Comparison of ENCODE assay signal across 10 cellular contexts in the genomic region with DNA sequence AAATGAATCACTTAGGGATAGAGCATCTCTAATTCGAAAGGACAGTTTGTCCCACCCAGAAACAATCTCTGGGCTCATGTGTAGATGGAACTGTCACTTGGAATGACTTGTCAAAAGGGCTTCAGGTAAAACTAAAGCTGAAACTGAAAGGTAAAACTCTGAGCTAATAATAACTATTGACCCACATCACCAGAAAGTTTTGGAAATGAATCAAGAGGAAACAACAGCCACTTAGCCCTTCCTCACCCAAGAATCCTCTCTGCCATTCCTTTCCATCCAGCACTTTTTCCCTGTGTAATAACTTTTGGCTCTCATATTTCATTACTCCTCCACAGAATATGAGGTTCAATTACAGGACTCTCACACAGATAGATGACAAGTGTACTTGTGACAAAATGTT. TPM values are rescaled to one million over a fixed set of nuclear protein-coding genes. Genes with fewer than 3 reads are reported as not detected.
DNase-seq lines count a peak whose midpoint lies in the region; ATAC-seq and TF ChIP-seq lines count a peak whose summit lies in the region.
"Had no signal": no experiment of that assay in that cellular context is flagged by ENCODE, and none has a peak within 500 bp of the region (broad histone marks: within the 10 kb centered on the region; RNA-seq: fewer than 3 reads in every experiment).

No MANE protein-coding gene starts in this region.

- CTCF ChIA-PET in CD8-positive, alpha-beta T cell (lab: Charles Lee), result interaction anchor here (1.2 to 22.8 kb wide), 5 partner anchors 10 to 52 kb away, joined by 3 to 641 read pairs (median 29); a partner anchor contains a TSS

- no peaks in the 10 kb centered on the region for H3K9me3 Mint-ChIP-seq in CD8-positive, alpha-beta T cell
- H3K9me3 Mint-ChIP-seq in activated naive CD8-positive, alpha-beta T cell (ENCODE audit: low read depth), result no peaks in the 10 kb centered on the region

- no peak for DNase-seq in CD8-positive, alpha-beta T cell
- DNase-seq in adrenal gland (no peak), NOMO-1 treated with dmso at 0.1 percent for 144 hours (lab: John Stamatoyannopoulos, UW; ENCODE audit: unreplicated experiment) (no peak), H4 (ENCODE audit: low spot score) (no peak)
- DNase-seq: NCI-H187 had no signal

- peak overlapping the region; percentile 94 for H3K4me3 ChIP-seq in CD8-positive, alpha-beta T cell (ENCODE audit: low read depth, low read length)
- peak overlapping the region; percentile 76 to 78 for H3K4me3 ChIP-seq in neutrophil (ENCODE audit: low read depth in 1 of 2, low read length in 1 of 2)
- H3K4me3 ChIP-seq in adrenal gland, result no peak overlapping the region
- H3K4me3 ChIP-seq: lung had no signal

- no peaks in the 10 kb centered on the region for H3K27me3 ChIP-seq in CD8-positive, alpha-beta T cell (ENCODE audit: insufficient read depth, low read length)
- no peaks in the 10 kb centered on the region for H3K27me3 ChIP-seq in neutrophil
- no peaks in the 10 kb centered on the region for H3K27me3 ChIP-seq in adrenal gland

- H3K36me3 ChIP-seq in CD8-positive, alpha-beta T cell (ENCODE audit: insufficient read depth, low read length), result no peaks in the 10 kb centered on the region
- H3K36me3 ChIP-seq in neutrophil (no peaks in the 10 kb centered on the region), adrenal gland (replicated peaks in 1 of 2) (no peaks in the 10 kb centered on the region)

- ATAC-seq in CD8-positive, alpha-beta T cell, result no peak
- ATAC-seq in GM18870 (IDR thresholded peaks at IDR 0.05; ENCODE audit: unreplicated experiment) (peak; percentile 45), HG03108 (IDR thresholded peaks at IDR 0.05; ENCODE audit: unreplicated experiment) (no peak)

- peak overlapping the region; percentile 65 for H3K27ac Mint-ChIP-seq in CD8-positive, alpha-beta T cell
- peak overlapping the region; percentile 88 for H3K27ac Mint-ChIP-seq in activated naive CD8-positive, alpha-beta T cell

- no peak for TF ChIP-seq POLR2A in adrenal gland (IDR thresholded peaks at IDR 0.05)

- H3K36me3 Mint-ChIP-seq in CD8-positive, alpha-beta T cell, result no peaks in the 10 kb centered on the region
- H3K36me3 Mint-ChIP-seq in activated naive CD8-positive, alpha-beta T cell, result no peaks in the 10 kb centered on the region

- H3K27ac ChIP-seq in CD8-positive, alpha-beta T cell (ENCODE audit: low read depth, low read length), result peak overlapping the region; percentile 39
- peak overlapping the region; percentile 99 for H3K27ac ChIP-seq in neutrophil
- H3K27ac ChIP-seq in adrenal gland, result peak overlapping the region in 1 of 5 donors; percentile 89

- H3K9me3 ChIP-seq in CD8-positive, alpha-beta T cell (ENCODE audit: low read length), result no peaks in the 10 kb centered on the region
- no peaks in the 10 kb centered on the region for H3K9me3 ChIP-seq in neutrophil
- H3K9me3 ChIP-seq in adrenal gland (replicated peaks in 1 of 3), result no peaks in the 10 kb centered on the region

- peak overlapping the region; percentile 82 for H3K4me3 Mint-ChIP-seq in CD8-positive, alpha-beta T cell
- H3K4me3 Mint-ChIP-seq in activated naive CD8-positive, alpha-beta T cell, result peak overlapping the region; percentile 84

- 85 to 97% (median 90%) methylated on average over 1 of the region's 1 CpG for WGBS in adrenal gland, 4 donors

- intact Hi-C loops in CD8-positive, alpha-beta T cell (cut with DNase I, micrococcal nuclease), result loop anchor here (2.0 to 10.0 kb wide), 2 partner anchors 14 to 968 kb away; a partner anchor contains a TSS
- intact Hi-C loops in adrenal gland (cut with DNase I), result loop anchor here in 1 of 2 donors (10.0 kb wide), 1 partner anchor 172 kb away; no protein-coding TSS in a partner anchor

- no peak for TF ChIP-seq CTCF in CD8-positive, alpha-beta T cell (IDR thresholded peaks at IDR 0.05)
- no peak for TF ChIP-seq CTCF in neutrophil (IDR thresholded peaks at IDR 0.05)
- no peak for TF ChIP-seq CTCF in adrenal gland (IDR thresholded peaks at IDR 0.05)

- peaks cover 52% of the 10 kb centered on the region for H3K4me1 Mint-ChIP-seq in CD8-positive, alpha-beta T cell (ENCODE audit: low read depth)
- H3K4me1 Mint-ChIP-seq in activated naive CD8-positive, alpha-beta T cell (ENCODE audit: low read depth), result peaks cover 48% of the 10 kb centered on the region

- POLR2A ChIA-PET in CD8-positive, alpha-beta T cell (lab: Charles Lee), result interaction anchor here (0.9 to 4.2 kb wide), 3 partner anchors 16 to 55 kb away, joined by 3 to 69 read pairs (median 5); a partner anchor contains a TSS

- H3K4me1 ChIP-seq in CD8-positive, alpha-beta T cell (ENCODE audit: insufficient read depth, low read length), result peaks cover 30% of the 10 kb centered on the region
- peaks cover 97 to 100% of the 10 kb centered on the region in 2 experiments for H3K4me1 ChIP-seq in neutrophil (ENCODE audit: control insufficient read depth in 1 of 2, insufficient read depth in 1 of 2, low read depth in 1 of 2, low read length in 1 of 2)
- peaks cover 8 to 24% of the 10 kb centered on the region in 2 donors for H3K4me1 ChIP-seq in adrenal gland (replicated peaks in 1 of 2)

- no peaks in the 10 kb centered on the region for H3K27me3 Mint-ChIP-seq in CD8-positive, alpha-beta T cell (ENCODE audit: low read depth)
- no peaks in the 10 kb centered on the region for H3K27me3 Mint-ChIP-seq in activated naive CD8-positive, alpha-beta T cell

RNA-seq across cellular contexts. Expression of a gene that starts 14.0 kb away (rescaled TPM):
- total RNA-seq in CD8-positive, alpha-beta T cell, result 10 to 100 TPM; 17.9 to 19.5 TPM
- total RNA-seq in adrenal gland, result 100 to 1,000 TPM in 6 of 8 donors, 10 to 100 TPM in 2; 68.1 to 236 (median 136) TPM
- 100 to 1,000 TPM in 1 of 3 donors, 10 to 100 TPM in 2; 84.8 to 279 (median 85.2) TPM for polyA plus RNA-seq in adrenal gland
- 27.0 and 62.0 TPM in 2 replicates for total RNA-seq in H4 (2014; rRNA removed; shearing (Covaris generic))

Comparison
In these comparisons a context has a peak if more than half of its experiments do, and no peak if none do; other contexts are left out.
1. H3K4me3 ChIP-seq: peak in CD8-positive, alpha-beta T cell (single experiment) and neutrophil (2 of 2); none in adrenal gland (0 of 4).